In genomic region chr2:78147466-78147865, GRCh38 we compare ENCODE assay signal across 1 cellular context.
TF ChIP-seq lines count a peak whose summit lies in the region.

No MANE protein-coding gene starts in this region.

TF ChIP-seq in HepG2, 621 proteins besides CTCF, POLR2A, EP300 and RAD21 (continued from another document):
- TF ChIP-seq E2F1 (CRISPR knock-in tag; IDR thresholded peaks at IDR 0.05) = no peak
- TF ChIP-seq ZNF552 (CRISPR knock-in tag; IDR thresholded peaks at IDR 0.05; ENCODE audit: borderline replicate concordance) = no peak
- TF ChIP-seq ZNF777 (CRISPR knock-in tag; IDR thresholded peaks at IDR 0.05) = no peak
- TF ChIP-seq RFX5 (IDR thresholded peaks at IDR 0.05; ENCODE audit: low read depth, low read length) = no peak
- TF ChIP-seq ZNF143 (CRISPR knock-in tag; IDR thresholded peaks at IDR 0.05) = no peak
- no peak for TF ChIP-seq HES4 (CRISPR knock-in tag; IDR thresholded peaks at IDR 0.05; ENCODE audit: borderline replicate concordance)
